Comparison of ENCODE assay signal across 20 cellular contexts in genomic region chr1:65269612-65270011, GRCh38. TPM values are rescaled to one million over a fixed set of nuclear protein-coding genes. Genes with fewer than 3 reads are reported as not detected.
DNase-seq lines count a peak whose midpoint lies in the region; ATAC-seq, FAIRE-seq and TF ChIP-seq lines count a peak whose summit lies in the region.
"Had no signal": no experiment of that assay in that cellular context is flagged by ENCODE, and none has a peak within 500 bp of the region (broad histone marks: within the 10 kb centered on the region; RNA-seq: fewer than 3 reads in every experiment).

No MANE protein-coding gene starts in this region.

- H3K27ac ChIP-seq in HCT116 (ENCODE audit: low read depth, low read length) = no peak overlapping the region
- H3K27ac ChIP-seq in OCI-LY7 (ENCODE audit: low read depth, low read length, poor library complexity, severe bottlenecking) = no peak overlapping the region
- 0 out of 3 replicates have a peak overlapping the region, but pooled peaks have one; percentile 20 for H3K27ac ChIP-seq in K562 (ENCODE audit: extremely low read depth, low read depth, low read length)
- H3K27ac ChIP-seq: BLaER1 treated with 17β-estradiol and CSF1 and Interleukin-3, amounts not matched to agents 10 nM and 100 nM had no signal

- H3K27me3 ChIP-seq in HCT116 (ENCODE audit: insufficient read depth, low read length) = no peaks in the 10 kb centered on the region
- no peaks in the 10 kb centered on the region for H3K27me3 ChIP-seq in K562 (ENCODE audit: control insufficient read depth in 2 of 2, insufficient read depth in 2 of 2, low read length in 2 of 2)

- ATAC-seq in HCT116 = no peak
- ATAC-seq in K562 = peak; percentile 8; the same call in 2 of the 3 replicates
- no peak for ATAC-seq in GM21526 (IDR thresholded peaks at IDR 0.05; ENCODE audit: low FRiP score, unreplicated experiment)
- ATAC-seq in GM18517 (IDR thresholded peaks at IDR 0.05; ENCODE audit: unreplicated experiment) = no peak
- ATAC-seq: CD8-positive, alpha-beta T cell; GM12878 had no signal

- RAD21 ChIA-PET in HCT116 (lab: Charles Lee; ENCODE audit: low non-redundant PET in 1 of 2, low total read pairs in 2 of 2, uncharacterized antibody in 2 of 2, unreplicated experiment in 2 of 2) = no interaction called here

- POLR2A ChIA-PET in HCT116 (lab: Charles Lee) = no interaction called here
- POLR2A ChIA-PET in OCI-LY7 (lab: Charles Lee) = interaction anchor here (0.6 to 1.6 kb wide), 3 partner anchors 8 to 150 kb away, joined by 4 read pairs; no protein-coding TSS in a partner anchor
- POLR2A ChIA-PET in K562 (lab: Yijun Ruan, JAX) = interaction anchor here (0.9 to 1.4 kb wide), 2 partner anchors 15 to 22 kb away, joined by 3 to 4 read pairs; no protein-coding TSS in a partner anchor

- DNase-seq in GM12892 (ENCODE audit: insufficient read length) (no peak), HCT116 (ENCODE audit: low read depth, low spot score) (no peak), OCI-LY7 (ENCODE audit: low spot score) (no peak), K562 (ENCODE audit: extremely low read depth in 1 of 4, low spot score in 3 of 4) (no peak), anterior cingulate cortex (lab: John Stamatoyannopoulos, UW) (no peak)
- DNase-seq: CD8-positive, alpha-beta T cell; COR-L47; DMS 273 treated with DMSO at 0.1 percent for 48 hours; DMS53; DND-41; EL; GOT3; H9; IMR-90; KBM-7 had no signal

- peak in 1 of 3 experiments; percentile 22; a peak in 1 of 6 replicates for TF ChIP-seq CTCF in HCT116 (IDR thresholded peaks at IDR 0.05 in 2 of 3, conservative IDR thresholded peaks at IDR 0.05 in 1 of 3; ENCODE audit: borderline replicate concordance in 1 of 3, insufficient read depth in 1 of 3, low read depth in 2 of 3, low read length in 2 of 3)
- 0 out of 2 replicates have a peak, but pooled peaks have one; percentile 14 for TF ChIP-seq CTCF in OCI-LY7 (conservative IDR thresholded peaks at IDR 0.05; ENCODE audit: low read length)
- TF ChIP-seq CTCF in K562 (IDR thresholded peaks at IDR 0.05 in 2 of 3, conservative IDR thresholded peaks at IDR 0.05 in 1 of 3; ENCODE audit: insufficient read depth in 2 of 3, low read depth in 1 of 3, low read length in 3 of 3) = no peak

- peak; percentile 25; the same call in 1 of the 2 replicates for TF ChIP-seq RAD21 in HCT116 (IDR thresholded peaks at IDR 0.05; ENCODE audit: low read depth)
- TF ChIP-seq RAD21 in K562 (CRISPR knock-in tag; conservative IDR thresholded peaks at IDR 0.05 in 1 of 2, IDR thresholded peaks at IDR 0.05 in 1 of 2) = no peak

- H2AFZ ChIP-seq in HCT116 (ENCODE audit: low read depth, low read length, poor library complexity, severe bottlenecking) (no peak overlapping the region), OCI-LY7 (ENCODE audit: low read length) (no peak overlapping the region), K562 (ENCODE audit: low read depth, low read length) (no peak overlapping the region)

- H3K9me2 ChIP-seq in HCT116 (ENCODE audit: insufficient read depth) = no peaks in the 10 kb centered on the region
- no peaks in the 10 kb centered on the region for H3K9me2 ChIP-seq in OCI-LY7 (ENCODE audit: insufficient read depth, low read length)

- H3K36me3 ChIP-seq in HCT116 (ENCODE audit: control insufficient read depth in 1 of 2, insufficient read depth in 2 of 2, low read length in 2 of 2) (no peaks in the 10 kb centered on the region), OCI-LY7 (ENCODE audit: insufficient read depth, low read length) (no peaks in the 10 kb centered on the region), K562 (ENCODE audit: control insufficient read depth, insufficient read depth, low read length) (peaks cover 20% of the 10 kb centered on the region)
- H3K36me3 ChIP-seq: BLaER1 treated with 17β-estradiol and CSF1 and Interleukin-3, amounts not matched to agents 10 nM and 100 nM had no signal

- BruUV-seq in HCT116 (replicated peaks; lab: Mats Ljungman, UMichigan) (no TSS peak), OCI-LY7 (replicated peaks; lab: Mats Ljungman, UMichigan) (no TSS peak), K562 (replicated peaks; lab: Mats Ljungman, UMichigan) (no TSS peak)

- intact Hi-C loops in HCT116 (cut with micrococcal nuclease) (no loop called here), OCI-LY7 (cut with micrococcal nuclease; ENCODE audit: unreplicated experiment) (no loop called here), K562 (cut with micrococcal nuclease) (no loop called here)

- H3K4me1 ChIP-seq in HCT116 (ENCODE audit: control insufficient read depth in 1 of 2, insufficient read depth in 2 of 2, low read length in 2 of 2) = no peaks in the 10 kb centered on the region
- H3K4me1 ChIP-seq in OCI-LY7 (ENCODE audit: insufficient read depth, low read length, poor library complexity, severe bottlenecking) = peaks cover 5% of the 10 kb centered on the region
- peaks cover 11 to 15% of the 10 kb centered on the region in 2 experiments; a peak in 4 of 5 replicates for H3K4me1 ChIP-seq in K562 (replicated peaks in 1 of 2; ENCODE audit: control insufficient read depth in 2 of 2, insufficient read depth in 2 of 2, low read length in 2 of 2)

- H3K4me3 ChIP-seq in HCT116 (replicated peaks in 1 of 2; ENCODE audit: low read depth in 1 of 2, low read length in 2 of 2) (no peak overlapping the region), OCI-LY7 (ENCODE audit: low read depth, low read length, poor library complexity, severe bottlenecking) (no peak overlapping the region), K562 (no peak overlapping the region)
- H3K4me3 ChIP-seq: BLaER1 treated with 17β-estradiol and CSF1 and Interleukin-3, amounts not matched to agents 10 nM and 100 nM; GM12878 had no signal

- in situ Hi-C loops in K562 (cut with MboI) = no loop called here

- 95% methylated on average over 2 of the region's 2 CpGs for WGBS in K562 (ENCODE audit: insufficient coverage, low coverage, missing lambda C conversion rate)

- H4K20me1 ChIP-seq in HCT116 (ENCODE audit: insufficient read depth) = no peaks in the 10 kb centered on the region
- peaks cover 3% of the 10 kb centered on the region; the same call in 1 of the 2 replicates for H4K20me1 ChIP-seq in OCI-LY7 (ENCODE audit: insufficient read depth, low read length)
- no peaks in the 10 kb centered on the region for H4K20me1 ChIP-seq in K562 (replicated peaks; ENCODE audit: control insufficient read depth, insufficient read depth, low read length)
- H4K20me1 ChIP-seq: BLaER1 treated with 17β-estradiol and CSF1 and Interleukin-3, amounts not matched to agents 10 nM and 100 nM had no signal

- CTCF ChIA-PET in HCT116 (lab: Charles Lee) (no interaction called here), OCI-LY7 (lab: Charles Lee; ENCODE audit: unreplicated experiment) (no interaction called here), K562 (lab: Yijun Ruan, JAX; ENCODE audit: low intra/inter-chr PET ratio) (no interaction called here)

- H3K9me3 ChIP-seq in HCT116 (ENCODE audit: control insufficient read depth in 1 of 2, insufficient read depth in 1 of 2, low read depth in 1 of 2, low read length in 2 of 2) (no peaks in the 10 kb centered on the region), OCI-LY7 (ENCODE audit: low read length) (no peaks in the 10 kb centered on the region), K562 (replicated peaks; ENCODE audit: control insufficient read depth, insufficient read depth, low read depth, low read length) (no peaks in the 10 kb centered on the region)
- H3K9me3 ChIP-seq: BLaER1 treated with 17β-estradiol and CSF1 and Interleukin-3, amounts not matched to agents 10 nM and 100 nM had no signal

- no peaks in the 10 kb centered on the region for H3K9me1 ChIP-seq in K562 (ENCODE audit: control insufficient read depth, insufficient read depth, low read length)

- H3K79me2 ChIP-seq in HCT116 (ENCODE audit: insufficient read depth, low read length) (no peaks in the 10 kb centered on the region), OCI-LY7 (ENCODE audit: insufficient read depth, low read depth, low read length) (no peaks in the 10 kb centered on the region), K562 (ENCODE audit: control insufficient read depth, insufficient read depth, low read length) (peaks cover 97% of the 10 kb centered on the region)

- TF ChIP-seq POLR2A in GM12892 (IDR thresholded peaks at IDR 0.05; ENCODE audit: low read depth, low read length) (no peak), HCT116 (IDR thresholded peaks at IDR 0.05; ENCODE audit: borderline replicate concordance, extremely low read depth, insufficient read depth, insufficient read length) (no peak), K562 (conservative IDR thresholded peaks at IDR 0.05) (no peak)

- H3K9ac ChIP-seq in HCT116 (ENCODE audit: low read length) (no peak overlapping the region), K562 (ENCODE audit: insufficient read depth in 1 of 2, low read depth in 2 of 2, low read length in 2 of 2) (no peak overlapping the region)
- H3K9ac ChIP-seq: BLaER1 treated with 17β-estradiol and CSF1 and Interleukin-3, amounts not matched to agents 10 nM and 100 nM had no signal

- peak; percentile 77 for FAIRE-seq in GM12892 (lab: Jason Lieb, UNC)
- no peak for FAIRE-seq in K562 (lab: Jason Lieb, UNC)
- FAIRE-seq: GM12878, HTR-8/SVneo had no signal

- no peak overlapping the region for H3K4me2 ChIP-seq in HCT116 (ENCODE audit: low read length)
- H3K4me2 ChIP-seq in OCI-LY7 (ENCODE audit: low read length) = no peak overlapping the region
- H3K4me2 ChIP-seq in K562 (ENCODE audit: insufficient read depth, low read length) = no peak overlapping the region
- H3K4me2 ChIP-seq: BLaER1 treated with 17β-estradiol and CSF1 and Interleukin-3, amounts not matched to agents 10 nM and 100 nM had no signal

- TF ChIP-seq EP300 in K562 (IDR thresholded peaks at IDR 0.05; ENCODE audit: low read length) = no peak

RNA-seq across cellular contexts. Expression of gene DNAJC6, which starts 39.7 kb away (rescaled TPM):
- polyA plus RNA-seq in GM12892 (2012; ENCODE audit: missing spikeins) = 0.47 TPM
- 9.0 TPM for total RNA-seq in HCT116 (2021; ENCODE audit: unreplicated experiment)
- polyA plus RNA-seq in HCT116 (2012) = 3.9 and 5.1 TPM in 2 replicates
- 6.6 and 10.3 TPM in 2 replicates for total RNA-seq in OCI-LY7 (2014; rRNA removed; shearing (Covaris generic))
- 10.2 and 11.3 TPM in 2 replicates for total RNA-seq in OCI-LY7 (2022)
- 83.6 and 231 TPM in 2 replicates for total RNA-seq in K562 (2011; cell fraction: chromatin; rRNA removed; ENCODE audit: low replicate concordance)
- total RNA-seq in K562 (2011; cell fraction: nucleolus; rRNA removed) = 29.2 and 43.3 TPM in 2 replicates
- 81.3 and 133 TPM in 2 replicates for total RNA-seq in K562 (2011; cell fraction: nucleoplasm; rRNA removed)
- total RNA-seq in K562 (2014; rRNA removed) = 24.3 and 33.1 TPM in 2 replicates
- total RNA-seq in K562 (2014; rRNA removed; fragmentation: Illumina TruSeq; extraction: Trizol) = 41.4 and 43.8 TPM in 2 replicates
- 26.8 and 28.0 TPM in 2 replicates for total RNA-seq in K562 (2015; rRNA removed; fragmentation: Illumina TruSeq; extraction: Trizol)
- 44.5 and 45.5 TPM in 2 replicates for total RNA-seq in K562 (2021)
- polyA plus RNA-seq in K562 (2011; rRNA removed) = 59.4 and 78.7 TPM in 2 replicates
- polyA plus RNA-seq in K562 (2011; cell fraction: cytosol; rRNA removed) = 36.5 and 44.9 TPM in 2 replicates
- 67.4 and 73.5 TPM in 2 replicates for polyA plus RNA-seq in K562 (2011; cell fraction: nucleus; rRNA removed)
- 21.9 and 27.0 TPM in 2 replicates for polyA plus RNA-seq in K562 (2012)
- polyA plus RNA-seq in K562 (2014; fragmentation: Illumina TruSeq; extraction: Trizol) = 44.7 and 49.7 TPM in 2 replicates
- 1 to 10 TPM; 6.7 to 8.2 TPM for polyA plus RNA-seq in K562 (2014; fragmentation: Nextera tagmentation; extraction: Ambion mirVana)
- polyA plus RNA-seq in K562 (2014; rRNA removed) = 24.0 and 28.1 TPM in 2 replicates
- polyA minus RNA-seq in K562 (2011; rRNA and poly(A)+ RNA removed) = 118 and 129 TPM in 2 replicates
- polyA minus RNA-seq in K562 (2011; cell fraction: cytosol; rRNA and poly(A)+ RNA removed) = 41.0 and 50.6 TPM in 2 replicates
- 73.6 and 103 TPM in 2 replicates for polyA minus RNA-seq in K562 (2011; cell fraction: nucleus; rRNA and poly(A)+ RNA removed)
